Comparison of ENCODE assay signal across 1 cellular context in the genomic region with DNA sequence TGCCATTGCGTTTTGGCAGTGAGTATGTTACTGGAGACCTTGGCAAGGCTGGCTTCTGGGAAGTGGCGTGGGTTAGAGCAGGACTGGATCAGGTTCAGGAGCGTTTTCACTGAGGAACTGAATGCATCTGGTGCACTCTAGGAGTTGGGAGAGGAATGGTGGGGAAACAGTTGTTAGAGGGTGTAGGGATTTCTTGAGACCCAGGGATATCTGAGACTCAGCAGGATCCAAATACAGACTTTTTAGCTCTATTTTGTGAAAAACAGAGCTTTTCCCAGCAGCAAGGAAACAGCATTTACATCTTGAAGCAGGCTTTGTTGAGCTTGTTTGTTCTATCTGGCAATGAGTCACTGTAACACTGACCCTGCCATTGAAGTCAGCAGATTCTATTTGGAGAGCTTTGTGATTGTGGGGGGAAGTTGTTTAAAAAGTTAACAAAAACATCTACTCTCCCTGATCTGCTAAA.
TF ChIP-seq lines count a peak whose summit lies in the region.

No MANE protein-coding gene starts in this region.

TF ChIP-seq in HepG2, 621 proteins besides CTCF, POLR2A, EP300 and RAD21 (continued from another document and continues in another):
- TF ChIP-seq, protein P1, sequence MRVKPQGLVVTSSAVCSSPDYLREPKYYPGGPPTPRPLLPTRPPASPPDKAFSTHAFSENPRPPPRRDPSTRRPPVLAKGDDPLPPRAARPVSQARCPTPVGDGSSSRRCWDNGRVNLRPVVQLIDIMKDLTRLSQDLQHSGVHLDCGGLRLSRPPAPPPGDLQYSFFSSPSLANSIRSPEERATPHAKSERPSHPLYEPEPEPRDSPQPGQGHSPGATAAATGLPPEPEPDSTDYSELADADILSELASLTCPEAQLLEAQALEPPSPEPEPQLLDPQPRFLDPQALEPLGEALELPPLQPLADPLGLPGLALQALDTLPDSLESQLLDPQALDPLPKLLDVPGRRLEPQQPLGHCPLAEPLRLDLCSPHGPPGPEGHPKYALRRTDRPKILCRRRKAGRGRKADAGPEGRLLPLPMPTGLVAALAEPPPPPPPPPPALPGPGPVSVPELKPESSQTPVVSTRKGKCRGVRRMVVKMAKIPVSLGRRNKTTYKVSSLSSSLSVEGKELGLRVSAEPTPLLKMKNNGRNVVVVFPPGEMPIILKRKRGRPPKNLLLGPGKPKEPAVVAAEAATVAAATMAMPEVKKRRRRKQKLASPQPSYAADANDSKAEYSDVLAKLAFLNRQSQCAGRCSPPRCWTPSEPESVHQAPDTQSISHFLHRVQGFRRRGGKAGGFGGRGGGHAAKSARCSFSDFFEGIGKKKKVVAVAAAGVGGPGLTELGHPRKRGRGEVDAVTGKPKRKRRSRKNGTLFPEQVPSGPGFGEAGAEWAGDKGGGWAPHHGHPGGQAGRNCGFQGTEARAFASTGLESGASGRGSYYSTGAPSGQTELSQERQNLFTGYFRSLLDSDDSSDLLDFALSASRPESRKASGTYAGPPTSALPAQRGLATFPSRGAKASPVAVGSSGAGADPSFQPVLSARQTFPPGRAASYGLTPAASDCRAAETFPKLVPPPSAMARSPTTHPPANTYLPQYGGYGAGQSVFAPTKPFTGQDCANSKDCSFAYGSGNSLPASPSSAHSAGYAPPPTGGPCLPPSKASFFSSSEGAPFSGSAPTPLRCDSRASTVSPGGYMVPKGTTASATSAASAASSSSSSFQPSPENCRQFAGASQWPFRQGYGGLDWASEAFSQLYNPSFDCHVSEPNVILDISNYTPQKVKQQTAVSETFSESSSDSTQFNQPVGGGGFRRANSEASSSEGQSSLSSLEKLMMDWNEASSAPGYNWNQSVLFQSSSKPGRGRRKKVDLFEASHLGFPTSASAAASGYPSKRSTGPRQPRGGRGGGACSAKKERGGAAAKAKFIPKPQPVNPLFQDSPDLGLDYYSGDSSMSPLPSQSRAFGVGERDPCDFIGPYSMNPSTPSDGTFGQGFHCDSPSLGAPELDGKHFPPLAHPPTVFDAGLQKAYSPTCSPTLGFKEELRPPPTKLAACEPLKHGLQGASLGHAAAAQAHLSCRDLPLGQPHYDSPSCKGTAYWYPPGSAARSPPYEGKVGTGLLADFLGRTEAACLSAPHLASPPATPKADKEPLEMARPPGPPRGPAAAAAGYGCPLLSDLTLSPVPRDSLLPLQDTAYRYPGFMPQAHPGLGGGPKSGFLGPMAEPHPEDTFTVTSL (CRISPR knock-in tag; IDR thresholded peaks at IDR 0.05; ENCODE audit: borderline replicate concordance), result peak; percentile 76; the same call in 1 of the 2 replicates
- TF ChIP-seq ZNF83 (CRISPR knock-in tag; IDR thresholded peaks at IDR 0.05; ENCODE audit: borderline replicate concordance) (no peak), ZNF749 (CRISPR knock-in tag; IDR thresholded peaks at IDR 0.05; ENCODE audit: borderline replicate concordance) (no peak), ZSCAN20 (CRISPR knock-in tag; IDR thresholded peaks at IDR 0.05; ENCODE audit: borderline replicate concordance) (no peak), CREB1 (IDR thresholded peaks at IDR 0.05) (no peak), CREB1 (CRISPR knock-in tag; IDR thresholded peaks at IDR 0.05) (no peak), ZC3H13 (CRISPR knock-in tag; IDR thresholded peaks at IDR 0.05) (no peak), ZNF264 (CRISPR knock-in tag; IDR thresholded peaks at IDR 0.05) (no peak), ZNF660 (CRISPR knock-in tag; IDR thresholded peaks at IDR 0.05; ENCODE audit: borderline replicate concordance, low read depth) (no peak), KLF15 (CRISPR knock-in tag; IDR thresholded peaks at IDR 0.05; ENCODE audit: borderline replicate concordance) (no peak), ARID2 (CRISPR knock-in tag; IDR thresholded peaks at IDR 0.05; ENCODE audit: borderline replicate concordance) (no peak), ELF3 (CRISPR knock-in tag; IDR thresholded peaks at IDR 0.05) (peak; percentile 47; the same call in 1 of the 2 replicates), ZNF333 (CRISPR knock-in tag; IDR thresholded peaks at IDR 0.05; ENCODE audit: borderline replicate concordance) (no peak), SALL1 (CRISPR knock-in tag; IDR thresholded peaks at IDR 0.05) (peak; percentile 11), MTA3 (CRISPR knock-in tag; IDR thresholded peaks at IDR 0.05) (no peak), MYC (CRISPR knock-in tag; IDR thresholded peaks at IDR 0.05; ENCODE audit: borderline replicate concordance) (no peak), NR1H2 (CRISPR knock-in tag; IDR thresholded peaks at IDR 0.05; ENCODE audit: borderline replicate concordance, low read depth) (no peak), ZNF644 (CRISPR knock-in tag; IDR thresholded peaks at IDR 0.05; ENCODE audit: low read depth) (peak; percentile 68; the same call in 1 of the 2 replicates), PAXIP1 (CRISPR knock-in tag; conservative IDR thresholded peaks at IDR 0.05) (peak; percentile 76), BATF2 (CRISPR knock-in tag; IDR thresholded peaks at IDR 0.05) (no peak), HMG20A (CRISPR knock-in tag; IDR thresholded peaks at IDR 0.05; ENCODE audit: borderline replicate concordance) (peak; percentile 62; the same call in 1 of the 2 replicates), MED1 (CRISPR knock-in tag; IDR thresholded peaks at IDR 0.05) (peak; percentile 43; the same call in 1 of the 2 replicates), ZNF710 (CRISPR knock-in tag; IDR thresholded peaks at IDR 0.05; ENCODE audit: borderline replicate concordance) (no peak), ZBTB2 (CRISPR knock-in tag; IDR thresholded peaks at IDR 0.05; ENCODE audit: low read depth) (no peak), FUBP1 (CRISPR knock-in tag; IDR thresholded peaks at IDR 0.05; ENCODE audit: borderline replicate concordance) (no peak), STAG1 (CRISPR knock-in tag; IDR thresholded peaks at IDR 0.05) (0 out of 2 replicates have a peak, but pooled peaks have one; percentile 9), FOSL1 (CRISPR knock-in tag; IDR thresholded peaks at IDR 0.05; ENCODE audit: borderline replicate concordance) (peak; percentile 80), REST (IDR thresholded peaks at IDR 0.05; ENCODE audit: borderline replicate concordance in 1 of 2, low read depth in 1 of 2, low read length in 2 of 2) (no peak; a peak in 1 of 4 replicates), NFYC (CRISPR knock-in tag; IDR thresholded peaks at IDR 0.05) (no peak)
- TF ChIP-seq, protein P2, sequence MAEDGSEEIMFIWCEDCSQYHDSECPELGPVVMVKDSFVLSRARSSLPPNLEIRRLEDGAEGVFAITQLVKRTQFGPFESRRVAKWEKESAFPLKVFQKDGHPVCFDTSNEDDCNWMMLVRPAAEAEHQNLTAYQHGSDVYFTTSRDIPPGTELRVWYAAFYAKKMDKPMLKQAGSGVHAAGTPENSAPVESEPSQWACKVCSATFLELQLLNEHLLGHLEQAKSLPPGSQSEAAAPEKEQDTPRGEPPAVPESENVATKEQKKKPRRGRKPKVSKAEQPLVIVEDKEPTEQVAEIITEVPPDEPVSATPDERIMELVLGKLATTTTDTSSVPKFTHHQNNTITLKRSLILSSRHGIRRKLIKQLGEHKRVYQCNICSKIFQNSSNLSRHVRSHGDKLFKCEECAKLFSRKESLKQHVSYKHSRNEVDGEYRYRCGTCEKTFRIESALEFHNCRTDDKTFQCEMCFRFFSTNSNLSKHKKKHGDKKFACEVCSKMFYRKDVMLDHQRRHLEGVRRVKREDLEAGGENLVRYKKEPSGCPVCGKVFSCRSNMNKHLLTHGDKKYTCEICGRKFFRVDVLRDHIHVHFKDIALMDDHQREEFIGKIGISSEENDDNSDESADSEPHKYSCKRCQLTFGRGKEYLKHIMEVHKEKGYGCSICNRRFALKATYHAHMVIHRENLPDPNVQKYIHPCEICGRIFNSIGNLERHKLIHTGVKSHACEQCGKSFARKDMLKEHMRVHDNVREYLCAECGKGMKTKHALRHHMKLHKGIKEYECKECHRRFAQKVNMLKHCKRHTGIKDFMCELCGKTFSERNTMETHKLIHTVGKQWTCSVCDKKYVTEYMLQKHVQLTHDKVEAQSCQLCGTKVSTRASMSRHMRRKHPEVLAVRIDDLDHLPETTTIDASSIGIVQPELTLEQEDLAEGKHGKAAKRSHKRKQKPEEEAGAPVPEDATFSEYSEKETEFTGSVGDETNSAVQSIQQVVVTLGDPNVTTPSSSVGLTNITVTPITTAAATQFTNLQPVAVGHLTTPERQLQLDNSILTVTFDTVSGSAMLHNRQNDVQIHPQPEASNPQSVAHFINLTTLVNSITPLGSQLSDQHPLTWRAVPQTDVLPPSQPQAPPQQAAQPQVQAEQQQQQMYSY (CRISPR knock-in tag; IDR thresholded peaks at IDR 0.05), result no peak
